ENCODE assay signal across 30 cellular contexts in genomic region chr10:113525713-113526112, GRCh38. TPM values are rescaled to one million over a fixed set of nuclear protein-coding genes. Genes with fewer than 3 reads are reported as not detected.
"Had no signal": no experiment of that assay in that cellular context is flagged by ENCODE, and none has a peak within 500 bp of the region (broad histone marks: within the 10 kb centered on the region; RNA-seq: fewer than 3 reads in every experiment).

No MANE protein-coding gene starts in this region.

- ATAC-seq: natural killer cell; psoas muscle; right cardiac atrium; right lobe of liver; stimulated activated memory B cell treated with anti-CD40 and anti-IgM and Interleukin-4, amounts not matched to agents 10 μg/mL and 1 μg/mL and 100 μg/mL, for 72 hours; stimulated activated naive CD8-positive, alpha-beta T cell treated with anti-CD3 and anti-CD28 coated beads, Interleukin-15, amount 100 ng/mL, for 72 hours; stimulated activated naive CD8-positive, alpha-beta T cell treated with anti-CD3 and anti-CD28 coated beads, Interleukin-15, Interleukin-2, amounts not matched to agents 100 U/mL and 50 U/mL, for 24 hours had no signal

- H3K9me3 ChIP-seq: ovary, psoas muscle, right lobe of liver, spleen, thoracic aorta, thyroid gland, tibial nerve, upper lobe of left lung, vagina had no signal

- H3K27ac ChIP-seq: neural progenitor cell, ovary, parathyroid adenoma, psoas muscle, right lobe of liver, skin epidermis, spleen, thoracic aorta, thyroid gland, tibial nerve, upper lobe of left lung, vagina had no signal

- H3K4me3 ChIP-seq: neural progenitor cell, ovary, psoas muscle, right lobe of liver, skin epidermis, smooth muscle cell, spleen, thoracic aorta, thyroid gland, tibial nerve, upper lobe of left lung, vagina had no signal

- H3K4me2 ChIP-seq: neural progenitor cell, smooth muscle cell had no signal

- H3K4me1 ChIP-seq: neural progenitor cell, parathyroid adenoma, right lobe of liver, vagina had no signal

- H3K9ac ChIP-seq: neural progenitor cell, parathyroid adenoma had no signal

- DNase-seq: natural killer cell; occipital lobe; ovary; posterior cingulate gyrus; psoas muscle; right cardiac atrium; right lobe of liver; spleen; stimulated activated CD4-positive, alpha-beta T cell treated with anti-CD3 and anti-CD28 coated beads, Interleukin-12 subunit alpha, Interleukin-12 subunit beta, amount 100 ng/mL, for 4 hours; stimulated activated CD4-positive, alpha-beta T cell treated with anti-CD3 and anti-CD28 coated beads, Interleukin-1b, Interleukin-23, amount 100 ng/mL, for 48 hours; stimulated activated CD4-positive, alpha-beta T cell treated with anti-CD3 and anti-CD28 coated beads, Interleukin-4, amount 100 ng/mL, for 1 hour; stimulated activated CD4-positive, alpha-beta T cell treated with anti-CD3 and anti-CD28 coated beads, Interleukin-4, amount 100 ng/mL, for 4 hours; stimulated activated CD8-positive, alpha-beta memory T cell treated with anti-CD3 and anti-CD28 coated beads, Interleukin-4, amount 100 ng/mL, for 48 hours; stimulated activated naive CD4-positive, alpha-beta T cell; stimulated activated naive CD8-positive, alpha-beta T cell treated with anti-CD3 and anti-CD28 coated beads, Interleukin-15, amount 100 ng/mL, for 72 hours; stimulated activated naive CD8-positive, alpha-beta T cell treated with anti-CD3 and anti-CD28 coated beads, Interleukin-15, Interleukin-2, amounts not matched to agents 100 U/mL and 50 U/mL, for 24 hours; thyroid gland; trophoblast cell had no signal

- H3K27me3 ChIP-seq: ovary, right lobe of liver, thyroid gland, tibial nerve, upper lobe of left lung, vagina had no signal

- H3K36me3 ChIP-seq: neural progenitor cell, ovary, right lobe of liver, spleen, thoracic aorta, thyroid gland, tibial nerve, upper lobe of left lung, vagina had no signal

- H2AFZ ChIP-seq: neural progenitor cell, parathyroid adenoma had no signal

RNA-seq across cellular contexts. Expression of gene HABP2, which starts 27.1 kb away (rescaled TPM):
- total RNA-seq: natural killer cell, osteoblast, smooth muscle cell, spleen, subcutaneous adipose tissue, thoracic aorta, thyroid gland, tibial nerve, vagina had no signal
- polyA plus RNA-seq: neural cell, spleen had no signal
